In genomic region chr11:114197799-114198500, GRCh38 we compare ENCODE assay signal across 10 cellular contexts.
DNase-seq lines count a peak whose midpoint lies in the region; ATAC-seq, FAIRE-seq and TF ChIP-seq lines count a peak whose summit lies in the region.
"Had no signal": no experiment of that assay in that cellular context is flagged by ENCODE, and none has a peak within 500 bp of the region (broad histone marks: within the 10 kb centered on the region; RNA-seq: fewer than 3 reads in every experiment).

No MANE protein-coding gene starts in this region.

- no peak overlapping the region for H3K4me3 ChIP-seq in HEK293 (ENCODE audit: low read depth, low read length)
- no peak overlapping the region for H3K4me3 ChIP-seq in bronchial epithelial cell (ENCODE audit: low read depth, low read length)
- H3K4me3 ChIP-seq: GM12878 had no signal

- H3K4me3 Mint-ChIP-seq in stimulated activated effector memory CD8-positive, alpha-beta T cell treated with anti-CD3 and anti-CD28 coated beads, Interleukin-12 subunit alpha, Interleukin-12 subunit beta, amount 100 ng/mL, for 72 hours: peak overlapping the region; percentile 49

- CTCF ChIA-PET in HEK293 (lab: Yijun Ruan, JAX): interaction anchor here (0.6 to 1.2 kb wide), 2 partner anchors 63 to 775 kb away, joined by 3 to 6 read pairs; no protein-coding TSS in a partner anchor

- peak; percentile 60 for FAIRE-seq in bronchial epithelial cell (lab: Jason Lieb, UNC)
- FAIRE-seq: GM12878 had no signal

- DNase-seq in bronchial epithelial cell (ENCODE audit: low read depth) (peak; percentile 39), kidney tubule cell (ENCODE audit: low spot score) (peak; percentile 56), HPDE6-E6E7 (ENCODE audit: extremely low spot score) (no peak), NCI-H526 treated with DMSO at 0.1 percent for 48 hours (lab: John Stamatoyannopoulos, UW) (no peak)
- no peak for DNase-seq in stimulated activated effector memory CD8-positive, alpha-beta T cell treated with anti-CD3 and anti-CD28 coated beads, Interleukin-12 subunit alpha, Interleukin-12 subunit beta, amount 100 ng/mL, for 72 hours (ENCODE audit: low spot score in 2 of 2)
- no peak for DNase-seq in activated CD4-positive, CD25-positive, alpha-beta regulatory T cell treated with anti-CD3 and anti-CD28 coated beads, Interleukin-2, amount 50 U/mL, for 72 hours
- DNase-seq: stimulated activated naive CD4-positive, alpha-beta T cell treated with Interleukin-2 at 50 U/mL for 16 hours had no signal

- no peaks in the 10 kb centered on the region for H3K9me3 ChIP-seq in HEK293 (ENCODE audit: control insufficient read depth, insufficient read depth, low read depth, low read length)

- no peak for TF ChIP-seq CTCF in HEK293 (tag by site-specific recombination; IDR thresholded peaks at IDR 0.05)
- TF ChIP-seq CTCF in bronchial epithelial cell (IDR thresholded peaks at IDR 0.05; ENCODE audit: insufficient read depth, low read length, severe bottlenecking): no peak

- H3K36me3 Mint-ChIP-seq in stimulated activated effector memory CD8-positive, alpha-beta T cell treated with anti-CD3 and anti-CD28 coated beads, Interleukin-12 subunit alpha, Interleukin-12 subunit beta, amount 100 ng/mL, for 72 hours: peaks cover 27% of the 10 kb centered on the region

- H3K27me3 ChIP-seq in bronchial epithelial cell (ENCODE audit: control insufficient read depth, insufficient read depth, low read length): no peaks in the 10 kb centered on the region

- H3K9me3 Mint-ChIP-seq in stimulated activated effector memory CD8-positive, alpha-beta T cell treated with anti-CD3 and anti-CD28 coated beads, Interleukin-12 subunit alpha, Interleukin-12 subunit beta, amount 100 ng/mL, for 72 hours: no peaks in the 10 kb centered on the region

- POLR2A ChIA-PET in HEK293 (lab: Yijun Ruan, JAX): interaction anchor here (0.7 to 1.5 kb wide), 4 partner anchors 19 to 206 kb away, joined by 4 to 7 read pairs (median 4); no protein-coding TSS in a partner anchor

- H3K27ac Mint-ChIP-seq in stimulated activated effector memory CD8-positive, alpha-beta T cell treated with anti-CD3 and anti-CD28 coated beads, Interleukin-12 subunit alpha, Interleukin-12 subunit beta, amount 100 ng/mL, for 72 hours: peak overlapping the region; percentile 54

- peaks cover 8% of the 10 kb centered on the region for H3K4me1 ChIP-seq in HEK293 (ENCODE audit: control insufficient read depth, insufficient read depth, low read length)

- H3K27ac ChIP-seq in HEK293 (ENCODE audit: extremely low read depth, low read depth, low read length): 0 out of 2 replicates have a peak overlapping the region, but pooled peaks have one; percentile 11

- H3K4me1 Mint-ChIP-seq in stimulated activated effector memory CD8-positive, alpha-beta T cell treated with anti-CD3 and anti-CD28 coated beads, Interleukin-12 subunit alpha, Interleukin-12 subunit beta, amount 100 ng/mL, for 72 hours: peaks cover 56% of the 10 kb centered on the region

- no peaks in the 10 kb centered on the region for H3K36me3 ChIP-seq in HEK293 (ENCODE audit: control insufficient read depth in 2 of 2, insufficient read depth in 1 of 2, low read length in 2 of 2)
- no peaks in the 10 kb centered on the region for H3K36me3 ChIP-seq in bronchial epithelial cell (ENCODE audit: control insufficient read depth, insufficient read depth, low read length)

- no peak for ATAC-seq in stimulated activated effector memory CD8-positive, alpha-beta T cell treated with anti-CD3 and anti-CD28 coated beads, Interleukin-12 subunit alpha, Interleukin-12 subunit beta, amount 100 ng/mL, for 72 hours
- ATAC-seq in HG02678 (IDR thresholded peaks at IDR 0.05; ENCODE audit: unreplicated experiment): no peak
- ATAC-seq: GM12878 had no signal

TF ChIP-seq in HEK293, 187 proteins besides CTCF, POLR2A, EP300 and RAD21 (continues in another document):
- TF ChIP-seq WT1 (tag by site-specific recombination; IDR thresholded peaks at IDR 0.05) (peak; percentile 96), ZIC2 (tag by site-specific recombination; IDR thresholded peaks at IDR 0.05) (peak; percentile 35; the same call in 1 of the 2 replicates), PATZ1 (tag by site-specific recombination; IDR thresholded peaks at IDR 0.05) (peak; percentile 81), ZNF112 (tag by site-specific recombination; IDR thresholded peaks at IDR 0.05) (no peak), ZNF776 (tag by site-specific recombination; IDR thresholded peaks at IDR 0.05; ENCODE audit: borderline replicate concordance) (no peak), PRDM10 (tag by site-specific recombination; IDR thresholded peaks at IDR 0.05) (peak; percentile 61), GLIS2 (tag by site-specific recombination; IDR thresholded peaks at IDR 0.05) (peak; percentile 42; the same call in 1 of the 2 replicates)
- TF ChIP-seq, protein P1, sequence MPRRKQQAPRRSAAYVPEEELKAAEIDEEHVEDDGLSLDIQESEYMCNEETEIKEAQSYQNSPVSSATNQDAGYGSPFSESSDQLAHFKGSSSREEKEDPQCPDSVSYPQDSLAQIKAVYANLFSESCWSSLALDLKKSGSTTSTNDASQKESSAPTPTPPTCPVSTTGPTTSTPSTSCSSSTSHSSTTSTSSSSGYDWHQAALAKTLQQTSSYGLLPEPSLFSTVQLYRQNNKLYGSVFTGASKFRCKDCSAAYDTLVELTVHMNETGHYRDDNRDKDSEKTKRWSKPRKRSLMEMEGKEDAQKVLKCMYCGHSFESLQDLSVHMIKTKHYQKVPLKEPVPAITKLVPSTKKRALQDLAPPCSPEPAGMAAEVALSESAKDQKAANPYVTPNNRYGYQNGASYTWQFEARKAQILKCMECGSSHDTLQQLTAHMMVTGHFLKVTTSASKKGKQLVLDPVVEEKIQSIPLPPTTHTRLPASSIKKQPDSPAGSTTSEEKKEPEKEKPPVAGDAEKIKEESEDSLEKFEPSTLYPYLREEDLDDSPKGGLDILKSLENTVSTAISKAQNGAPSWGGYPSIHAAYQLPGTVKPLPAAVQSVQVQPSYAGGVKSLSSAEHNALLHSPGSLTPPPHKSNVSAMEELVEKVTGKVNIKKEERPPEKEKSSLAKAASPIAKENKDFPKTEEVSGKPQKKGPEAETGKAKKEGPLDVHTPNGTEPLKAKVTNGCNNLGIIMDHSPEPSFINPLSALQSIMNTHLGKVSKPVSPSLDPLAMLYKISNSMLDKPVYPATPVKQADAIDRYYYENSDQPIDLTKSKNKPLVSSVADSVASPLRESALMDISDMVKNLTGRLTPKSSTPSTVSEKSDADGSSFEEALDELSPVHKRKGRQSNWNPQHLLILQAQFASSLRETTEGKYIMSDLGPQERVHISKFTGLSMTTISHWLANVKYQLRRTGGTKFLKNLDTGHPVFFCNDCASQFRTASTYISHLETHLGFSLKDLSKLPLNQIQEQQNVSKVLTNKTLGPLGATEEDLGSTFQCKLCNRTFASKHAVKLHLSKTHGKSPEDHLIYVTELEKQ (tag by site-specific recombination; IDR thresholded peaks at IDR 0.05; ENCODE audit: borderline replicate concordance): peak; percentile 70

Comparison
In these comparisons a context has a peak if more than half of its experiments do, and no peak if none do; other contexts are left out.
1. DNase-seq: peak in bronchial epithelial cell (single experiment) and kidney tubule cell (single experiment); none in stimulated activated effector memory CD8-positive, alpha-beta T cell treated with anti-CD3 and anti-CD28 coated beads, Interleukin-12 subunit alpha, Interleukin-12 subunit beta, amount 100 ng/mL, for 72 hours (0 of 2), HPDE6-E6E7 (single experiment), NCI-H526 treated with DMSO at 0.1 percent for 48 hours (single experiment) and activated CD4-positive, CD25-positive, alpha-beta regulatory T cell treated with anti-CD3 and anti-CD28 coated beads, Interleukin-2, amount 50 U/mL, for 72 hours (single experiment).